ENCODE assay signal across 9 cellular contexts in genomic region chr11:67355023-67355793, GRCh38. TPM values are rescaled to one million over a fixed set of nuclear protein-coding genes. Genes with fewer than 3 reads are reported as not detected.
DNase-seq lines count a peak whose midpoint lies in the region; ATAC-seq and TF ChIP-seq lines count a peak whose summit lies in the region.
"Had no signal": no experiment of that assay in that cellular context is flagged by ENCODE, and none has a peak within 500 bp of the region (broad histone marks: within the 10 kb centered on the region; RNA-seq: fewer than 3 reads in every experiment).

No MANE protein-coding gene starts in this region.

- H3K27me3 ChIP-seq in BLaER1 treated with 17β-estradiol and CSF1 and Interleukin-3, amounts not matched to agents 10 nM and 100 nM: no peaks in the 10 kb centered on the region
- no peaks in the 10 kb centered on the region for H3K27me3 ChIP-seq in MG63
- no peaks in the 10 kb centered on the region for H3K27me3 ChIP-seq in duodenal mucosa (ENCODE audit: control insufficient read depth in 1 of 2, insufficient read depth in 2 of 2, low read length in 2 of 2)
- no peaks in the 10 kb centered on the region for H3K27me3 ChIP-seq in ovary

- H3K9me3 ChIP-seq in BLaER1 treated with 17β-estradiol and CSF1 and Interleukin-3, amounts not matched to agents 10 nM and 100 nM (replicated peaks in 1 of 11): no peaks in the 10 kb centered on the region
- no peaks in the 10 kb centered on the region for H3K9me3 ChIP-seq in MG63
- H3K9me3 ChIP-seq in duodenal mucosa (ENCODE audit: control insufficient read depth in 1 of 2, low read length in 2 of 2): no peaks in the 10 kb centered on the region
- no peaks in the 10 kb centered on the region for H3K9me3 ChIP-seq in ovary

- WGBS in ovary, 3 donors: 58 to 70% (median 60%) methylated on average over 11 of the region's 11 CpGs

- ATAC-seq in GM21381 (IDR thresholded peaks at IDR 0.05; ENCODE audit: unreplicated experiment) (no peak), GM18861 (IDR thresholded peaks at IDR 0.05; ENCODE audit: unreplicated experiment) (no peak)

- intact Hi-C loops in ovary (cut with DNase I): loop anchor here in 1 of 4 donors (5.0 kb wide), 1 partner anchor 147 kb away; no protein-coding TSS in a partner anchor

- peak overlapping the region in 3 of 10 experiments; percentile 55 to 83 (median 74); a peak in 4 of 20 replicates for H3K4me3 ChIP-seq in BLaER1 treated with 17β-estradiol and CSF1 and Interleukin-3, amounts not matched to agents 10 nM and 100 nM
- H3K4me3 ChIP-seq in MG63: 0 out of 2 replicates have a peak overlapping the region, but pooled peaks have one; percentile 12
- peak overlapping the region; percentile 41 to 53 for H3K4me3 ChIP-seq in duodenal mucosa (ENCODE audit: low read depth in 1 of 2, low read length in 2 of 2)
- no peak overlapping the region for H3K4me3 ChIP-seq in ovary

- H4K20me1 ChIP-seq in BLaER1 treated with 17β-estradiol and CSF1 and Interleukin-3, amounts not matched to agents 10 nM and 100 nM: peaks cover 0 to 6% (median 0%) of the 10 kb centered on the region in 11 experiments; a peak in 2 of 22 replicates

- no peak for TF ChIP-seq CTCF in ovary (IDR thresholded peaks at IDR 0.05)

- TF ChIP-seq EP300 in ovary (IDR thresholded peaks at IDR 0.05): no peak

- peaks cover 70 to 80% (median 73%) of the 10 kb centered on the region in 10 experiments for H3K4me1 ChIP-seq in BLaER1 treated with 17β-estradiol and CSF1 and Interleukin-3, amounts not matched to agents 10 nM and 100 nM
- H3K4me1 ChIP-seq in duodenal mucosa (ENCODE audit: control insufficient read depth in 1 of 2, insufficient read depth in 2 of 2, low read length in 2 of 2) (peaks cover 52 to 56% of the 10 kb centered on the region in 2 donors), ovary (ENCODE audit: insufficient read depth) (peaks cover 18% of the 10 kb centered on the region)

- peak overlapping the region; percentile 63 to 99 (median 96); a peak in 20 of 22 replicates for H3K27ac ChIP-seq in BLaER1 treated with 17β-estradiol and CSF1 and Interleukin-3, amounts not matched to agents 10 nM and 100 nM
- peak overlapping the region; percentile 99 for H3K27ac ChIP-seq in duodenal mucosa (ENCODE audit: low read depth, low read length)
- H3K27ac ChIP-seq in ovary: peak overlapping the region; percentile 96 to 98

- TF ChIP-seq POLR2A in ovary (IDR thresholded peaks at IDR 0.05): no peak

- no peaks in the 10 kb centered on the region for H3K36me3 ChIP-seq in BLaER1 treated with 17β-estradiol and CSF1 and Interleukin-3, amounts not matched to agents 10 nM and 100 nM
- H3K36me3 ChIP-seq in MG63 (peaks cover 8% of the 10 kb centered on the region), duodenal mucosa (ENCODE audit: control insufficient read depth in 1 of 2, insufficient read depth in 2 of 2, low read length in 2 of 2) (no peaks in the 10 kb centered on the region), ovary (no peaks in the 10 kb centered on the region)

- H3K9ac ChIP-seq in BLaER1 treated with 17β-estradiol and CSF1 and Interleukin-3, amounts not matched to agents 10 nM and 100 nM: peak overlapping the region; percentile 82 to 96 (median 91)
- peak overlapping the region; percentile 89 to 96 for H3K9ac ChIP-seq in duodenal mucosa (ENCODE audit: low read depth in 1 of 2, low read length in 2 of 2)

- DNase-seq in MG63 (peak; percentile 87), ovary (peak in 4 of 5 donors; percentile 50 to 63 (median 60))
- DNase-seq in effector CD4-positive, alpha-beta T cell: no peak
- no peak for DNase-seq in activated effector memory CD4-positive, alpha-beta T cell treated with Interleukin-2 at 50 U/mL for 16 hours

- H3K4me2 ChIP-seq in BLaER1 treated with 17β-estradiol and CSF1 and Interleukin-3, amounts not matched to agents 10 nM and 100 nM: peak overlapping the region; percentile 91 to 100 (median 98)

RNA-seq across cellular contexts. Expression of gene POLD4, which starts 1.9 kb away (rescaled TPM):
- total RNA-seq in MG63 (2014; rRNA removed; shearing (Covaris generic); ENCODE audit: low replicate concordance): 17.3 and 40.1 TPM in 2 replicates
- 10 to 100 TPM; 22.6 to 57.7 (median 47.2) TPM for total RNA-seq in ovary
- polyA plus RNA-seq in ovary: 10 to 100 TPM; 12.5 to 87.8 TPM

RNA-seq across cellular contexts. Expression of gene CLCF1, which starts 18.2 kb away (rescaled TPM):
- total RNA-seq in MG63 (2014; rRNA removed; shearing (Covaris generic); ENCODE audit: low replicate concordance): 6.4 and 7.7 TPM in 2 replicates
- 10 to 100 TPM in 1 of 7 donors, 1 to 10 TPM in 6; 3.4 to 22.9 (median 5.0) TPM for total RNA-seq in ovary
- polyA plus RNA-seq in ovary: 1 to 10 TPM; 2.5 to 9.6 TPM

RNA-seq across cellular contexts. Expression of gene RAD9A, which starts 36.6 kb away (rescaled TPM):
- 1.7 and 17.6 TPM in 2 replicates for total RNA-seq in MG63 (2014; rRNA removed; shearing (Covaris generic); ENCODE audit: low replicate concordance)
- total RNA-seq in ovary: 10 to 100 TPM; 13.9 to 51.7 (median 23.5) TPM
- polyA plus RNA-seq in ovary: 10 to 100 TPM in 1 of 2 donors, 1 to 10 TPM in 1; 3.1 to 20.3 TPM

RNA-seq across cellular contexts. Expression of gene PPP1CA, which starts 46.5 kb away (rescaled TPM):
- 244 and 262 TPM in 2 replicates for total RNA-seq in MG63 (2014; rRNA removed; shearing (Covaris generic); ENCODE audit: low replicate concordance)
- 10 to 100 TPM; 32.2 to 86.9 (median 55.5) TPM for total RNA-seq in ovary
- 10 to 100 TPM; 43.7 to 54.9 TPM for polyA plus RNA-seq in ovary

RNA-seq across cellular contexts. Expression of gene TBC1D10C, which starts 48.7 kb away (rescaled TPM):
- total RNA-seq in MG63 (2014; rRNA removed; shearing (Covaris generic); ENCODE audit: low replicate concordance): not detected in 2 replicates
- total RNA-seq in ovary: 1 to 10 TPM in 3 of 7 donors, under 1 TPM in 4; 0.15 to 2.0 (median 1.00) TPM
- 1 to 10 TPM in 1 of 2 donors, under 1 TPM in 1; 0.32 to 1.6 TPM for polyA plus RNA-seq in ovary
- total RNA-seq: lung microvascular endothelial cell had no signal

Comparison
In these comparisons a context has a peak if more than half of its experiments do, and no peak if none do; other contexts are left out.
1. DNase-seq: peak in MG63 (single experiment) and ovary (4 of 5); none in effector CD4-positive, alpha-beta T cell (single experiment) and activated effector memory CD4-positive, alpha-beta T cell treated with Interleukin-2 at 50 U/mL for 16 hours (single experiment).
2. Peak in every context shown above with its lines, with median percentiles within 50 percentile points of each other: H3K27ac ChIP-seq.